In genomic region chr15:35068861-35069260, GRCh38 we compare ENCODE assay signal across 1 cellular context.
TF ChIP-seq lines count a peak whose summit lies in the region.

No MANE protein-coding gene starts in this region.

TF ChIP-seq in H1, 55 proteins besides CTCF, POLR2A, EP300 and RAD21:
- no peak for TF ChIP-seq TBP (IDR thresholded peaks at IDR 0.05; ENCODE audit: low read depth, low read length)
- TF ChIP-seq SIRT6 (IDR thresholded peaks at IDR 0.05; ENCODE audit: low read length), result no peak
- no peak for TF ChIP-seq HDAC6 (IDR thresholded peaks at IDR 0.05; ENCODE audit: low read depth, low read length)
TF ChIP-seq in H1: peak in this region for 0.
